In the genomic region with DNA sequence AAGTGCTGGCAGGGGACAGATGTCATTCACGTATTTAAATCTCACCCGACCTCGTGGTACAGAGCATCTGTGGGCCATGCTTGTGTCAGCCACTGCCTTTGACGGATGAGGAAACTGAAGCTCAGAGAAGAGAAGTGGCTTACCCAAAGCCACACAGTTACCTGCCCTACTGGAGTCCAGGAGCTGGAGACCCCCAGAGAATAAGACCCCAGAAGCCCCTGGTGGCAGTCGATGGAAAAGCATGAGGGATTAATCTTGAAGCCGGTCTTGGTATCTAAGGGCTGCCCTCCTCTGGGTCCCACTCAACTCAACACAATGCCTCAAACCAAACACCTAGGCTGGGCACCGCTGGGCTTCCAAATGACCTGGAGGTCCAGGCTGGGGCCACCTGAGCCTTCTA, we compare ENCODE assay signal across 1 cellular context.
TF ChIP-seq lines count a peak whose summit lies in the region.

No MANE protein-coding gene starts in this region.

TF ChIP-seq in GM23338, 12 proteins besides CTCF, POLR2A, EP300 and RAD21 (continued from another document):
- TF ChIP-seq, protein P1, sequence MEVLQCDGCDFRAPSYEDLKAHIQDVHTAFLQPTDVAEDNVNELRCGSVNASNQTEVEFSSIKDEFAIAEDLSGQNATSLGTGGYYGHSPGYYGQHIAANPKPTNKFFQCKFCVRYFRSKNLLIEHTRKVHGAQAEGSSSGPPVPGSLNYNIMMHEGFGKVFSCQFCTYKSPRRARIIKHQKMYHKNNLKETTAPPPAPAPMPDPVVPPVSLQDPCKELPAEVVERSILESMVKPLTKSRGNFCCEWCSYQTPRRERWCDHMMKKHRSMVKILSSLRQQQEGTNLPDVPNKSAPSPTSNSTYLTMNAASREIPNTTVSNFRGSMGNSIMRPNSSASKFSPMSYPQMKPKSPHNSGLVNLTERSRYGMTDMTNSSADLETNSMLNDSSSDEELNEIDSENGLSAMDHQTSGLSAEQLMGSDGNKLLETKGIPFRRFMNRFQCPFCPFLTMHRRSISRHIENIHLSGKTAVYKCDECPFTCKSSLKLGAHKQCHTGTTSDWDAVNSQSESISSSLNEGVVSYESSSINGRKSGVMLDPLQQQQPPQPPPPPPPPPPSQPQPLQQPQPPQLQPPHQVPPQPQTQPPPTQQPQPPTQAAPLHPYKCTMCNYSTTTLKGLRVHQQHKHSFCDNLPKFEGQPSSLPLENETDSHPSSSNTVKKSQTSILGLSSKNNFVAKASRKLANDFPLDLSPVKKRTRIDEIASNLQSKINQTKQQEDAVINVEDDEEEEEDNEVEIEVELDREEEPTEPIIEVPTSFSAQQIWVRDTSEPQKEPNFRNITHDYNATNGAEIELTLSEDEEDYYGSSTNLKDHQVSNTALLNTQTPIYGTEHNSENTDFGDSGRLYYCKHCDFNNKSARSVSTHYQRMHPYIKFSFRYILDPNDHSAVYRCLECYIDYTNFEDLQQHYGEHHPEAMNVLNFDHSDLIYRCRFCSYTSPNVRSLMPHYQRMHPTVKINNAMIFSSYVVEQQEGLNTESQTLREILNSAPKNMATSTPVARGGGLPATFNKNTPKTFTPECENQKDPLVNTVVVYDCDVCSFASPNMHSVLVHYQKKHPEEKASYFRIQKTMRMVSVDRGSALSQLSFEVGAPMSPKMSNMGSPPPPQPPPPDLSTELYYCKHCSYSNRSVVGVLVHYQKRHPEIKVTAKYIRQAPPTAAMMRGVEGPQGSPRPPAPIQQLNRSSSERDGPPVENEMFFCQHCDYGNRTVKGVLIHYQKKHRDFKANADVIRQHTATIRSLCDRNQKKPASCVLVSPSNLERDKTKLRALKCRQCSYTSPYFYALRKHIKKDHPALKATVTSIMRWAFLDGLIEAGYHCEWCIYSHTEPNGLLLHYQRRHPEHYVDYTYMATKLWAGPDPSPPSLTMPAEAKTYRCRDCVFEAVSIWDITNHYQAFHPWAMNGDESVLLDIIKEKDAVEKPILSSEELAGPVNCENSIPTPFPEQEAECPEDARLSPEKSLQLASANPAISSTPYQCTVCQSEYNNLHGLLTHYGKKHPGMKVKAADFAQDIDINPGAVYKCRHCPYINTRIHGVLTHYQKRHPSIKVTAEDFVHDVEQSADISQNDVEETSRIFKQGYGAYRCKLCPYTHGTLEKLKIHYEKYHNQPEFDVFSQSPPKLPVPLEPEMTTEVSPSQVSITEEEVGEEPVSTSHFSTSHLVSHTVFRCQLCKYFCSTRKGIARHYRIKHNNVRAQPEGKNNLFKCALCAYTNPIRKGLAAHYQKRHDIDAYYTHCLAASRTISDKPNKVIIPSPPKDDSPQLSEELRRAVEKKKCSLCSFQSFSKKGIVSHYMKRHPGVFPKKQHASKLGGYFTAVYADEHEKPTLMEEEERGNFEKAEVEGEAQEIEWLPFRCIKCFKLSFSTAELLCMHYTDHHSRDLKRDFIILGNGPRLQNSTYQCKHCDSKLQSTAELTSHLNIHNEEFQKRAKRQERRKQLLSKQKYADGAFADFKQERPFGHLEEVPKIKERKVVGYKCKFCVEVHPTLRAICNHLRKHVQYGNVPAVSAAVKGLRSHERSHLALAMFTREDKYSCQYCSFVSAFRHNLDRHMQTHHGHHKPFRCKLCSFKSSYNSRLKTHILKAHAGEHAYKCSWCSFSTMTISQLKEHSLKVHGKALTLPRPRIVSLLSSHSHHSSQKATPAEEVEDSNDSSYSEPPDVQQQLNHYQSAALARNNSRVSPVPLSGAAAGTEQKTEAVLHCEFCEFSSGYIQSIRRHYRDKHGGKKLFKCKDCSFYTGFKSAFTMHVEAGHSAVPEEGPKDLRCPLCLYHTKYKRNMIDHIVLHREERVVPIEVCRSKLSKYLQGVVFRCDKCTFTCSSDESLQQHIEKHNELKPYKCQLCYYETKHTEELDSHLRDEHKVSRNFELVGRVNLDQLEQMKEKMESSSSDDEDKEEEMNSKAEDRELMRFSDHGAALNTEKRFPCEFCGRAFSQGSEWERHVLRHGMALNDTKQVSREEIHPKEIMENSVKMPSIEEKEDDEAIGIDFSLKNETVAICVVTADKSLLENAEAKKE (CRISPR knock-in tag; IDR thresholded peaks at IDR 0.05) = no peak
- TF ChIP-seq JUNB (IDR thresholded peaks at IDR 0.05; ENCODE audit: unreplicated experiment) (no peak), ZNF114 (CRISPR knock-in tag; IDR thresholded peaks at IDR 0.05) (no peak), ZNF331 (CRISPR knock-in tag; IDR thresholded peaks at IDR 0.05; ENCODE audit: low read depth) (no peak)
- TF ChIP-seq, protein P2, sequence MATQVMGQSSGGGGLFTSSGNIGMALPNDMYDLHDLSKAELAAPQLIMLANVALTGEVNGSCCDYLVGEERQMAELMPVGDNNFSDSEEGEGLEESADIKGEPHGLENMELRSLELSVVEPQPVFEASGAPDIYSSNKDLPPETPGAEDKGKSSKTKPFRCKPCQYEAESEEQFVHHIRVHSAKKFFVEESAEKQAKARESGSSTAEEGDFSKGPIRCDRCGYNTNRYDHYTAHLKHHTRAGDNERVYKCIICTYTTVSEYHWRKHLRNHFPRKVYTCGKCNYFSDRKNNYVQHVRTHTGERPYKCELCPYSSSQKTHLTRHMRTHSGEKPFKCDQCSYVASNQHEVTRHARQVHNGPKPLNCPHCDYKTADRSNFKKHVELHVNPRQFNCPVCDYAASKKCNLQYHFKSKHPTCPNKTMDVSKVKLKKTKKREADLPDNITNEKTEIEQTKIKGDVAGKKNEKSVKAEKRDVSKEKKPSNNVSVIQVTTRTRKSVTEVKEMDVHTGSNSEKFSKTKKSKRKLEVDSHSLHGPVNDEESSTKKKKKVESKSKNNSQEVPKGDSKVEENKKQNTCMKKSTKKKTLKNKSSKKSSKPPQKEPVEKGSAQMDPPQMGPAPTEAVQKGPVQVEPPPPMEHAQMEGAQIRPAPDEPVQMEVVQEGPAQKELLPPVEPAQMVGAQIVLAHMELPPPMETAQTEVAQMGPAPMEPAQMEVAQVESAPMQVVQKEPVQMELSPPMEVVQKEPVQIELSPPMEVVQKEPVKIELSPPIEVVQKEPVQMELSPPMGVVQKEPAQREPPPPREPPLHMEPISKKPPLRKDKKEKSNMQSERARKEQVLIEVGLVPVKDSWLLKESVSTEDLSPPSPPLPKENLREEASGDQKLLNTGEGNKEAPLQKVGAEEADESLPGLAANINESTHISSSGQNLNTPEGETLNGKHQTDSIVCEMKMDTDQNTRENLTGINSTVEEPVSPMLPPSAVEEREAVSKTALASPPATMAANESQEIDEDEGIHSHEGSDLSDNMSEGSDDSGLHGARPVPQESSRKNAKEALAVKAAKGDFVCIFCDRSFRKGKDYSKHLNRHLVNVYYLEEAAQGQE (IDR thresholded peaks at IDR 0.05; ENCODE audit: unreplicated experiment) = no peak
